Comparison of ENCODE assay signal across 1 cellular context in genomic region chr11:18634140-18635032, GRCh38.
TF ChIP-seq lines count a peak whose summit lies in the region.

A gene with protein sequence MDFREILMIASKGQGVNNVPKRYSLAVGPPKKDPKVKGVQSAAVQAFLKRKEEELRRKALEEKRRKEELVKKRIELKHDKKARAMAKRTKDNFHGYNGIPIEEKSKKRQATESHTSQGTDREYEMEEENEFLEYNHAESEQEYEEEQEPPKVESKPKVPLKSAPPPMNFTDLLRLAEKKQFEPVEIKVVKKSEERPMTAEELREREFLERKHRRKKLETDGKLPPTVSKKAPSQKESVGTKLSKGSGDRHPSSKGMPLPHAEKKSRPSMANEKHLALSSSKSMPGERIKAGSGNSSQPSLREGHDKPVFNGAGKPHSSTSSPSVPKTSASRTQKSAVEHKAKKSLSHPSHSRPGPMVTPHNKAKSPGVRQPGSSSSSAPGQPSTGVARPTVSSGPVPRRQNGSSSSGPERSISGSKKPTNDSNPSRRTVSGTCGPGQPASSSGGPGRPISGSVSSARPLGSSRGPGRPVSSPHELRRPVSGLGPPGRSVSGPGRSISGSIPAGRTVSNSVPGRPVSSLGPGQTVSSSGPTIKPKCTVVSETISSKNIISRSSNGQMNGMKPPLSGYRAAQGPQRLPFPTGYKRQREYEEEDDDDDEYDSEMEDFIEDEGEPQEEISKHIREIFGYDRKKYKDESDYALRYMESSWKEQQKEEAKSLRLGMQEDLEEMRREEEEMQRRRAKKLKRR (minus strand): TSS chr11:18634342. CDS start chr11:18634257, 85 bp downstream.

TF ChIP-seq in K562, 482 proteins besides CTCF, POLR2A, EP300 and RAD21 (continued from another document and continues in another):
- TF ChIP-seq ATF6 (CRISPR knock-in tag; IDR thresholded peaks at IDR 0.05), result no peak
- no peak for TF ChIP-seq ARID2 (IDR thresholded peaks at IDR 0.05)
- peak; percentile 55 for TF ChIP-seq SMAD4 (CRISPR knock-in tag; conservative IDR thresholded peaks at IDR 0.05)
- TF ChIP-seq TAL1 (IDR thresholded peaks at IDR 0.05), result no peak
- peak; percentile 99 for TF ChIP-seq GABPB1 (CRISPR knock-in tag; IDR thresholded peaks at IDR 0.05)
- peak; percentile 84 for TF ChIP-seq NCOA1 (IDR thresholded peaks at IDR 0.05; ENCODE audit: low read depth)
- peak; percentile 31; the same call in 1 of the 2 replicates for TF ChIP-seq E2F1 (CRISPR knock-in tag; IDR thresholded peaks at IDR 0.05)
- TF ChIP-seq KLF16 (IDR thresholded peaks at IDR 0.05), result no peak
- no peak for TF ChIP-seq ZNF444 (CRISPR knock-in tag; IDR thresholded peaks at IDR 0.05)
- no peak; the same call in 1 of the 2 replicates for TF ChIP-seq ZNF12 (CRISPR knock-in tag; IDR thresholded peaks at IDR 0.05)
- no peak for TF ChIP-seq TGIF2 (CRISPR knock-in tag; IDR thresholded peaks at IDR 0.05)
- TF ChIP-seq ZBTB7A (IDR thresholded peaks at IDR 0.05; ENCODE audit: borderline replicate concordance, control insufficient read depth, low read depth, low read length), result peak; percentile 77; the same call in 1 of the 2 replicates
- TF ChIP-seq ZKSCAN8 (CRISPR knock-in tag; IDR thresholded peaks at IDR 0.05), result no peak
- TF ChIP-seq ZC3H8 (IDR thresholded peaks at IDR 0.05), result no peak
- no peak for TF ChIP-seq NFIX (CRISPR knock-in tag; IDR thresholded peaks at IDR 0.05; ENCODE audit: low read depth)
- no peak for TF ChIP-seq GTF3C2 (IDR thresholded peaks at IDR 0.05; ENCODE audit: borderline replicate concordance, extremely low read depth, insufficient read length)
- TF ChIP-seq, protein P1, sequence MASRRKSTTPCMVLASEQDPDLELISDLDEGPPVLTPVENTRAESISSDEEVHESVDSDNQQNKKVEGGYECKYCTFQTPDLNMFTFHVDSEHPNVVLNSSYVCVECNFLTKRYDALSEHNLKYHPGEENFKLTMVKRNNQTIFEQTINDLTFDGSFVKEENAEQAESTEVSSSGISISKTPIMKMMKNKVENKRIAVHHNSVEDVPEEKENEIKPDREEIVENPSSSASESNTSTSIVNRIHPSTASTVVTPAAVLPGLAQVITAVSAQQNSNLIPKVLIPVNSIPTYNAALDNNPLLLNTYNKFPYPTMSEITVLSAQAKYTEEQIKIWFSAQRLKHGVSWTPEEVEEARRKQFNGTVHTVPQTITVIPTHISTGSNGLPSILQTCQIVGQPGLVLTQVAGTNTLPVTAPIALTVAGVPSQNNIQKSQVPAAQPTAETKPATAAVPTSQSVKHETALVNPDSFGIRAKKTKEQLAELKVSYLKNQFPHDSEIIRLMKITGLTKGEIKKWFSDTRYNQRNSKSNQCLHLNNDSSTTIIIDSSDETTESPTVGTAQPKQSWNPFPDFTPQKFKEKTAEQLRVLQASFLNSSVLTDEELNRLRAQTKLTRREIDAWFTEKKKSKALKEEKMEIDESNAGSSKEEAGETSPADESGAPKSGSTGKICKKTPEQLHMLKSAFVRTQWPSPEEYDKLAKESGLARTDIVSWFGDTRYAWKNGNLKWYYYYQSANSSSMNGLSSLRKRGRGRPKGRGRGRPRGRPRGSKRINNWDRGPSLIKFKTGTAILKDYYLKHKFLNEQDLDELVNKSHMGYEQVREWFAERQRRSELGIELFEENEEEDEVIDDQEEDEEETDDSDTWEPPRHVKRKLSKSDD (conservative IDR thresholded peaks at IDR 0.05; ENCODE audit: low read length), result no peak
- TF ChIP-seq KLF6 (CRISPR knock-in tag; IDR thresholded peaks at IDR 0.05; ENCODE audit: borderline replicate concordance), result no peak
- no peak for TF ChIP-seq CBX1 (IDR thresholded peaks at IDR 0.05; ENCODE audit: low read depth)
- no peak for TF ChIP-seq GATAD2A (IDR thresholded peaks at IDR 0.05)
- TF ChIP-seq NRF1 (conservative IDR thresholded peaks at IDR 0.05 in 1 of 2, IDR thresholded peaks at IDR 0.05 in 1 of 2), result peak; percentile 95 to 96
- peak; percentile 89; the same call in 1 of the 2 replicates for TF ChIP-seq NBN (IDR thresholded peaks at IDR 0.05; ENCODE audit: low read depth)
- no peak for TF ChIP-seq NCOA2 (IDR thresholded peaks at IDR 0.05; ENCODE audit: partially characterized antibody in 2 of 2)
- TF ChIP-seq ZMIZ1 (IDR thresholded peaks at IDR 0.05; ENCODE audit: low read depth in 2 of 2, low read length in 2 of 2), result no peak
- no peak for TF ChIP-seq PHB (CRISPR knock-in tag; IDR thresholded peaks at IDR 0.05)
- no peak for TF ChIP-seq XRCC4 (IDR thresholded peaks at IDR 0.05; ENCODE audit: extremely low read depth, insufficient read depth, insufficient read length)
- no peak for TF ChIP-seq ZNF583 (CRISPR knock-in tag; IDR thresholded peaks at IDR 0.05)
- TF ChIP-seq ZNF212 (CRISPR knock-in tag; IDR thresholded peaks at IDR 0.05), result no peak
- TF ChIP-seq HBP1 (CRISPR knock-in tag; IDR thresholded peaks at IDR 0.05), result no peak
- no peak for TF ChIP-seq ZNF584 (CRISPR knock-in tag; IDR thresholded peaks at IDR 0.05; ENCODE audit: low read depth)
- no peak for TF ChIP-seq SREBF1 (IDR thresholded peaks at IDR 0.05; ENCODE audit: borderline replicate concordance, low read depth, low read length)
- TF ChIP-seq CBX2 (IDR thresholded peaks at IDR 0.05; ENCODE audit: insufficient read depth, low read length, poor library complexity, severe bottlenecking), result no peak
- TF ChIP-seq EHMT2 (IDR thresholded peaks at IDR 0.05), result 0 out of 2 replicates have a peak, but pooled peaks have one; percentile 19
- TF ChIP-seq RNF219 (CRISPR knock-in tag; IDR thresholded peaks at IDR 0.05), result no peak
- TF ChIP-seq, protein P2, sequence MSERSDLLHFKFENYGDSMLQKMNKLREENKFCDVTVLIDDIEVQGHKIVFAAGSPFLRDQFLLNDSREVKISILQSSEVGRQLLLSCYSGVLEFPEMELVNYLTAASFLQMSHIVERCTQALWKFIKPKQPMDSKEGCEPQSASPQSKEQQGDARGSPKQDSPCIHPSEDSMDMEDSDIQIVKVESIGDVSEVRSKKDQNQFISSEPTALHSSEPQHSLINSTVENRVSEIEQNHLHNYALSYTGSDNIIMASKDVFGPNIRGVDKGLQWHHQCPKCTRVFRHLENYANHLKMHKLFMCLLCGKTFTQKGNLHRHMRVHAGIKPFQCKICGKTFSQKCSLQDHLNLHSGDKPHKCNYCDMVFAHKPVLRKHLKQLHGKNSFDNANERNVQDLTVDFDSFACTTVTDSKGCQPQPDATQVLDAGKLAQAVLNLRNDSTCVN (CRISPR knock-in tag; IDR thresholded peaks at IDR 0.05), result no peak
- peak; percentile 84 for TF ChIP-seq TBP (optimal IDR thresholded peaks at IDR 0.05; ENCODE audit: low read depth, low read length)
- no peak for TF ChIP-seq PCBP2 (IDR thresholded peaks at IDR 0.05; ENCODE audit: low read depth, low read length, poor library complexity, severe bottlenecking)
- no peak for TF ChIP-seq SMC3 (conservative IDR thresholded peaks at IDR 0.05; ENCODE audit: insufficient read depth, low read depth, low read length)
- TF ChIP-seq HNRNPL (IDR thresholded peaks at IDR 0.05; ENCODE audit: low read depth, low read length), result no peak
- no peak for TF ChIP-seq BRF2 (IDR thresholded peaks at IDR 0.05; ENCODE audit: borderline replicate concordance, insufficient read depth, insufficient read length)
- no peak for TF ChIP-seq NR4A1 (CRISPR knock-in tag; IDR thresholded peaks at IDR 0.05)
- 0 out of 2 replicates have a peak, but pooled peaks have one; percentile 49 for TF ChIP-seq NR4A1 (tag; IDR thresholded peaks at IDR 0.05)
- no peak for TF ChIP-seq ZNF253 (CRISPR knock-in tag; conservative IDR thresholded peaks at IDR 0.05)
